In genomic region chr11:17722000-17722643, GRCh38 we compare ENCODE assay signal across 11 cellular contexts. TPM values are rescaled to one million over a fixed set of nuclear protein-coding genes. Genes with fewer than 3 reads are reported as not detected.
DNase-seq lines count a peak whose midpoint lies in the region; ATAC-seq and TF ChIP-seq lines count a peak whose summit lies in the region.
"Had no signal": no experiment of that assay in that cellular context is flagged by ENCODE, and none has a peak within 500 bp of the region (broad histone marks: within the 10 kb centered on the region; RNA-seq: fewer than 3 reads in every experiment).

No MANE protein-coding gene starts in this region.

- peak; percentile 69 for ATAC-seq in SK-N-SH treated with all-trans-retinoic acid at 6 μM for 48 hours

- H3K4me3 ChIP-seq in A673 (ENCODE audit: low read depth, low read length, poor library complexity, severe bottlenecking), result no peak overlapping the region
- H3K4me3 ChIP-seq in GM12875 (ENCODE audit: low read depth, low read length), result no peak overlapping the region

- no peaks in the 10 kb centered on the region for H3K9me3 ChIP-seq in A673 (ENCODE audit: low read depth, low read length, poor library complexity, severe bottlenecking)

- no peaks in the 10 kb centered on the region for H3K36me3 ChIP-seq in A673 (ENCODE audit: insufficient read depth, low read length, poor library complexity, severe bottlenecking)

- peak overlapping the region in 1 of 5 donors; percentile 56 for H3K4me3 Mint-ChIP-seq in immature natural killer cell

- BruUV-seq in A673 (replicated peaks; lab: Mats Ljungman, UMichigan), result no TSS peak

- DNase-seq in A673 (ENCODE audit: low spot score), result peak; percentile 34
- DNase-seq in iPS-NIHi11 (ENCODE audit: low spot score), result peak; percentile 56
- DNase-seq in immature natural killer cell, result no peak
- DNase-seq in NCI-H2107 treated with DMSO at 0.1 percent for 48 hours (lab: John Stamatoyannopoulos, UW; ENCODE audit: unreplicated experiment), result no peak
- no peak for DNase-seq in GM19240 (ENCODE audit: insufficient read length, low spot score)
- no peak for DNase-seq in NCI-H345 (lab: John Stamatoyannopoulos, UW)
- DNase-seq: NCI-H1436 treated with DMSO at 0.1 percent for 48 hours, right cardiac atrium had no signal

- no peaks in the 10 kb centered on the region for H3K4me1 Mint-ChIP-seq in immature natural killer cell

- no peaks in the 10 kb centered on the region for H3K36me3 Mint-ChIP-seq in immature natural killer cell

- intact Hi-C loops in A673 (cut with micrococcal nuclease; ENCODE audit: unreplicated experiment), result no loop called here

- no peak overlapping the region for H3K27ac ChIP-seq in A673 (ENCODE audit: low read depth, low read length, poor library complexity, severe bottlenecking)
- H3K27ac ChIP-seq: epithelial cell of prostate had no signal

- H3K9me3 Mint-ChIP-seq in immature natural killer cell, result no peaks in the 10 kb centered on the region

- no peaks in the 10 kb centered on the region for H3K4me1 ChIP-seq in A673 (ENCODE audit: insufficient read depth, low read length, poor library complexity, severe bottlenecking)

- POLR2A ChIA-PET in A673 (lab: Charles Lee; ENCODE audit: low non-redundant PET), result no interaction called here

- peaks cover 7 to 9% (median 8%) of the 10 kb centered on the region in 3 donors for H3K27me3 Mint-ChIP-seq in immature natural killer cell (ENCODE audit: low read depth in 3 of 3)

- peaks cover 91% of the 10 kb centered on the region for H3K27me3 ChIP-seq in A673 (replicated peaks; ENCODE audit: insufficient read depth, low read depth, low read length, poor library complexity)

- TF ChIP-seq CTCF in A673 (conservative IDR thresholded peaks at IDR 0.05; ENCODE audit: low read depth, low read length), result peak; percentile 45; the same call in 1 of the 2 replicates
- TF ChIP-seq CTCF in GM12875 (IDR thresholded peaks at IDR 0.05; ENCODE audit: borderline replicate concordance, insufficient read depth, low read depth, low read length), result 0 out of 2 replicates have a peak, but pooled peaks have one; percentile 12

- H3K27ac Mint-ChIP-seq in immature natural killer cell, result no peak overlapping the region

- CTCF ChIA-PET in A673 (lab: Charles Lee), result interaction anchor here (0.5 to 1.4 kb wide), 3 partner anchors 9 to 484 kb away, joined by 4 to 7 read pairs (median 5); no protein-coding TSS in a partner anchor

TF ChIP-seq in SK-N-SH treated with all-trans-retinoic acid at 6 μM for 48 hours, 23 proteins besides CTCF, POLR2A, EP300 and RAD21:
- TF ChIP-seq ISL1 (CRISPR knock-in tag; IDR thresholded peaks at IDR 0.05) (no peak), SNAI2 (CRISPR knock-in tag; IDR thresholded peaks at IDR 0.05) (no peak), BACH2 (CRISPR knock-in tag; IDR thresholded peaks at IDR 0.05; ENCODE audit: borderline replicate concordance) (no peak), CSRNP3 (CRISPR knock-in tag; IDR thresholded peaks at IDR 0.05) (no peak), ARNTL (CRISPR knock-in tag; IDR thresholded peaks at IDR 0.05; ENCODE audit: borderline replicate concordance, low read depth) (no peak), PPARA (CRISPR knock-in tag; IDR thresholded peaks at IDR 0.05; ENCODE audit: borderline replicate concordance) (no peak), ZFP3 (CRISPR knock-in tag; IDR thresholded peaks at IDR 0.05) (no peak), TOX (CRISPR knock-in tag; IDR thresholded peaks at IDR 0.05; ENCODE audit: borderline replicate concordance) (no peak), TSHZ2 (CRISPR knock-in tag; IDR thresholded peaks at IDR 0.05) (no peak), ZFP30 (CRISPR knock-in tag; IDR thresholded peaks at IDR 0.05) (no peak), TCF4 (CRISPR knock-in tag; IDR thresholded peaks at IDR 0.05; ENCODE audit: borderline replicate concordance) (no peak), POU6F1 (CRISPR knock-in tag; IDR thresholded peaks at IDR 0.05; ENCODE audit: borderline replicate concordance, low read depth) (no peak), OSR1 (CRISPR knock-in tag; IDR thresholded peaks at IDR 0.05) (no peak), RARB (CRISPR knock-in tag; IDR thresholded peaks at IDR 0.05) (no peak), ZC3H10 (CRISPR knock-in tag; IDR thresholded peaks at IDR 0.05) (no peak), PATZ1 (CRISPR knock-in tag; IDR thresholded peaks at IDR 0.05; ENCODE audit: borderline replicate concordance) (no peak), ZNF70 (CRISPR knock-in tag; IDR thresholded peaks at IDR 0.05) (no peak)

RNA-seq across cellular contexts. Expression of gene MYOD1, which starts 2.8 kb away (rescaled TPM):
- total RNA-seq in A673 (2021), result not detected in 2 replicates
- polyA plus RNA-seq in immature natural killer cell, result not detected
- total RNA-seq: right cardiac atrium had no signal
- polyA plus RNA-seq: right cardiac atrium had no signal

RNA-seq across cellular contexts. Expression of gene KCNC1, which starts 12.5 kb away (rescaled TPM):
- total RNA-seq in A673 (2021), result 0.09 and 0.13 TPM in 2 replicates
- under 1 TPM in 1 of 3 donors, not detected in 2; 0.11 TPM for polyA plus RNA-seq in immature natural killer cell

Comparison
In these comparisons a context has a peak if more than half of its experiments do, and no peak if none do; other contexts are left out.
1. DNase-seq: peak in A673 (single experiment) and iPS-NIHi11 (single experiment); none in immature natural killer cell (0 of 3), NCI-H2107 treated with DMSO at 0.1 percent for 48 hours (single experiment), GM19240 (single experiment) and NCI-H345 (single experiment).